ENCODE assay signal across 1 cellular context in genomic region chr7:29795696-29796095, GRCh38.
TF ChIP-seq lines count a peak whose summit lies in the region.

No MANE protein-coding gene starts in this region.

TF ChIP-seq in K562, 482 proteins besides CTCF, POLR2A, EP300 and RAD21 (continued from another document and continues in another):
- TF ChIP-seq, protein P1, sequence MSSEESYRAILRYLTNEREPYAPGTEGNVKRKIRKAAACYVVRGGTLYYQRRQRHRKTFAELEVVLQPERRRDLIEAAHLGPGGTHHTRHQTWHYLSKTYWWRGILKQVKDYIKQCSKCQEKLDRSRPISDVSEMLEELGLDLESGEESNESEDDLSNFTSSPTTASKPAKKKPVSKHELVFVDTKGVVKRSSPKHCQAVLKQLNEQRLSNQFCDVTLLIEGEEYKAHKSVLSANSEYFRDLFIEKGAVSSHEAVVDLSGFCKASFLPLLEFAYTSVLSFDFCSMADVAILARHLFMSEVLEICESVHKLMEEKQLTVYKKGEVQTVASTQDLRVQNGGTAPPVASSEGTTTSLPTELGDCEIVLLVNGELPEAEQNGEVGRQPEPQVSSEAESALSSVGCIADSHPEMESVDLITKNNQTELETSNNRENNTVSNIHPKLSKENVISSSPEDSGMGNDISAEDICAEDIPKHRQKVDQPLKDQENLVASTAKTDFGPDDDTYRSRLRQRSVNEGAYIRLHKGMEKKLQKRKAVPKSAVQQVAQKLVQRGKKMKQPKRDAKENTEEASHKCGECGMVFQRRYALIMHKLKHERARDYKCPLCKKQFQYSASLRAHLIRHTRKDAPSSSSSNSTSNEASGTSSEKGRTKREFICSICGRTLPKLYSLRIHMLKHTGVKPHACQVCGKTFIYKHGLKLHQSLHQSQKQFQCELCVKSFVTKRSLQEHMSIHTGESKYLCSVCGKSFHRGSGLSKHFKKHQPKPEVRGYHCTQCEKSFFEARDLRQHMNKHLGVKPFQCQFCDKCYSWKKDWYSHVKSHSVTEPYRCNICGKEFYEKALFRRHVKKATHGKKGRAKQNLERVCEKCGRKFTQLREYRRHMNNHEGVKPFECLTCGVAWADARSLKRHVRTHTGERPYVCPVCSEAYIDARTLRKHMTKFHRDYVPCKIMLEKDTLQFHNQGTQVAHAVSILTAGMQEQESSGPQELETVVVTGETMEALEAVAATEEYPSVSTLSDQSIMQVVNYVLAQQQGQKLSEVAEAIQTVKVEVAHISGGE (CRISPR knock-in tag; IDR thresholded peaks at IDR 0.05), result 0 out of 6 replicates have a peak, but pooled peaks of 1 of the 3 experiments have one; percentile 40
- TF ChIP-seq PKNOX1 (IDR thresholded peaks at IDR 0.05) (peak; percentile 74), MITF (IDR thresholded peaks at IDR 0.05) (peak; percentile 66; the same call in 1 of the 2 replicates), DPF2 (IDR thresholded peaks at IDR 0.05) (peak; percentile 31; the same call in 1 of the 2 replicates), ELF4 (CRISPR knock-in tag; IDR thresholded peaks at IDR 0.05) (peak; percentile 58; the same call in 1 of the 2 replicates), CTBP1 (IDR thresholded peaks at IDR 0.05; ENCODE audit: borderline replicate concordance) (peak; percentile 87), CXXC5 (CRISPR knock-in tag; IDR thresholded peaks at IDR 0.05) (peak; percentile 46), FOXA3 (CRISPR knock-in tag; conservative IDR thresholded peaks at IDR 0.05 in 1 of 2, IDR thresholded peaks at IDR 0.05 in 1 of 2) (peak in 1 of 2 experiments; percentile 62; a peak in 2 of 4 replicates), GTF2E2 (tag; IDR thresholded peaks at IDR 0.05) (no peak), ZBTB1 (CRISPR knock-in tag; IDR thresholded peaks at IDR 0.05; ENCODE audit: borderline replicate concordance, low read depth) (no peak), SAFB (IDR thresholded peaks at IDR 0.05; ENCODE audit: borderline replicate concordance, low read depth, low read length) (no peak), ZZZ3 (IDR thresholded peaks at IDR 0.05) (no peak), SMARCA4 (IDR thresholded peaks at IDR 0.05) (peak; percentile 16; the same call in 1 of the 2 replicates), NCOA1 (IDR thresholded peaks at IDR 0.05; ENCODE audit: low read depth) (no peak), PHF21A (IDR thresholded peaks at IDR 0.05; ENCODE audit: borderline replicate concordance, low read depth) (no peak), CHD1 (IDR thresholded peaks at IDR 0.05; ENCODE audit: low read length) (no peak), ELF1 (tag; IDR thresholded peaks at IDR 0.05) (no peak), MTA1 (IDR thresholded peaks at IDR 0.05; ENCODE audit: borderline replicate concordance) (no peak), CBFA2T3 (IDR thresholded peaks at IDR 0.05) (peak; percentile 87), SAP30 (IDR thresholded peaks at IDR 0.05; ENCODE audit: borderline replicate concordance, insufficient read depth, low read depth, low read length, poor library complexity, severe bottlenecking) (no peak), TCF3 (CRISPR knock-in tag; IDR thresholded peaks at IDR 0.05) (peak; percentile 84), TEAD4 (IDR thresholded peaks at IDR 0.05; ENCODE audit: low read length) (peak; percentile 64), TEAD4 (CRISPR knock-in tag; IDR thresholded peaks at IDR 0.05; ENCODE audit: borderline replicate concordance) (no peak), GMEB1 (CRISPR knock-in tag; IDR thresholded peaks at IDR 0.05) (no peak), ZEB2 (IDR thresholded peaks at IDR 0.05) (peak; percentile 70; the same call in 1 of the 2 replicates), JUND (IDR thresholded peaks at IDR 0.05; ENCODE audit: borderline replicate concordance, low read depth, low read length) (peak; percentile 46; the same call in 1 of the 2 replicates), JUND (tag; IDR thresholded peaks at IDR 0.05; ENCODE audit: borderline replicate concordance, low read depth, low read length) (peak; percentile 67; the same call in 1 of the 3 replicates), CTCFL (IDR thresholded peaks at IDR 0.05; ENCODE audit: borderline replicate concordance, insufficient read depth, low read depth, low read length, poor library complexity, severe bottlenecking) (no peak), PRMT5 (CRISPR knock-in tag; IDR thresholded peaks at IDR 0.05) (no peak), FOSL1 (tag; conservative IDR thresholded peaks at IDR 0.05) (peak; percentile 23; the same call in 1 of the 2 replicates), RBFOX2 (IDR thresholded peaks at IDR 0.05; ENCODE audit: low read depth, low read length) (no peak), ETV5 (CRISPR knock-in tag; IDR thresholded peaks at IDR 0.05; ENCODE audit: low read depth) (no peak), MAZ (CRISPR knock-in tag; conservative IDR thresholded peaks at IDR 0.05 in 1 of 2, IDR thresholded peaks at IDR 0.05 in 1 of 2) (peak in 1 of 2 experiments; percentile 39; a peak in 1 of 4 replicates), TEAD1 (CRISPR knock-in tag; IDR thresholded peaks at IDR 0.05) (peak in 1 of 2 experiments; percentile 71; a peak in 1 of 4 replicates), ZBTB26 (CRISPR knock-in tag; IDR thresholded peaks at IDR 0.05) (no peak)
- TF ChIP-seq, protein P2, sequence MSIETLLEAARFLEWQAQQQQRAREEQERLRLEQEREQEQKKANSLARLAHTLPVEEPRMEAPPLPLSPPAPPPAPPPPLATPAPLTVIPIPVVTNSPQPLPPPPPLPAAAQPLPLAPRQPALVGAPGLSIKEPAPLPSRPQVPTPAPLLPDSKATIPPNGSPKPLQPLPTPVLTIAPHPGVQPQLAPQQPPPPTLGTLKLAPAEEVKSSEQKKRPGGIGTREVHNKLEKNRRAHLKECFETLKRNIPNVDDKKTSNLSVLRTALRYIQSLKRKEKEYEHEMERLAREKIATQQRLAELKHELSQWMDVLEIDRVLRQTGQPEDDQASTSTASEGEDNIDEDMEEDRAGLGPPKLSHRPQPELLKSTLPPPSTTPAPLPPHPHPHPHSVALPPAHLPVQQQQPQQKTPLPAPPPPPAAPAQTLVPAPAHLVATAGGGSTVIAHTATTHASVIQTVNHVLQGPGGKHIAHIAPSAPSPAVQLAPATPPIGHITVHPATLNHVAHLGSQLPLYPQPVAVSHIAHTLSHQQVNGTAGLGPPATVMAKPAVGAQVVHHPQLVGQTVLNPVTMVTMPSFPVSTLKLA (conservative IDR thresholded peaks at IDR 0.05), result no peak
- TF ChIP-seq, protein P3, sequence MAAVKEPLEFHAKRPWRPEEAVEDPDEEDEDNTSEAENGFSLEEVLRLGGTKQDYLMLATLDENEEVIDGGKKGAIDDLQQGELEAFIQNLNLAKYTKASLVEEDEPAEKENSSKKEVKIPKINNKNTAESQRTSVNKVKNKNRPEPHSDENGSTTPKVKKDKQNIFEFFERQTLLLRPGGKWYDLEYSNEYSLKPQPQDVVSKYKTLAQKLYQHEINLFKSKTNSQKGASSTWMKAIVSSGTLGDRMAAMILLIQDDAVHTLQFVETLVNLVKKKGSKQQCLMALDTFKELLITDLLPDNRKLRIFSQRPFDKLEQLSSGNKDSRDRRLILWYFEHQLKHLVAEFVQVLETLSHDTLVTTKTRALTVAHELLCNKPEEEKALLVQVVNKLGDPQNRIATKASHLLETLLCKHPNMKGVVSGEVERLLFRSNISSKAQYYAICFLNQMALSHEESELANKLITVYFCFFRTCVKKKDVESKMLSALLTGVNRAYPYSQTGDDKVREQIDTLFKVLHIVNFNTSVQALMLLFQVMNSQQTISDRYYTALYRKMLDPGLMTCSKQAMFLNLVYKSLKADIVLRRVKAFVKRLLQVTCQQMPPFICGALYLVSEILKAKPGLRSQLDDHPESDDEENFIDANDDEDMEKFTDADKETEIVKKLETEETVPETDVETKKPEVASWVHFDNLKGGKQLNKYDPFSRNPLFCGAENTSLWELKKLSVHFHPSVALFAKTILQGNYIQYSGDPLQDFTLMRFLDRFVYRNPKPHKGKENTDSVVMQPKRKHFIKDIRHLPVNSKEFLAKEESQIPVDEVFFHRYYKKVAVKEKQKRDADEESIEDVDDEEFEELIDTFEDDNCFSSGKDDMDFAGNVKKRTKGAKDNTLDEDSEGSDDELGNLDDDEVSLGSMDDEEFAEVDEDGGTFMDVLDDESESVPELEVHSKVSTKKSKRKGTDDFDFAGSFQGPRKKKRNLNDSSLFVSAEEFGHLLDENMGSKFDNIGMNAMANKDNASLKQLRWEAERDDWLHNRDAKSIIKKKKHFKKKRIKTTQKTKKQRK (IDR thresholded peaks at IDR 0.05; ENCODE audit: borderline replicate concordance, low read depth, low read length), result no peak
- TF ChIP-seq, protein P4, sequence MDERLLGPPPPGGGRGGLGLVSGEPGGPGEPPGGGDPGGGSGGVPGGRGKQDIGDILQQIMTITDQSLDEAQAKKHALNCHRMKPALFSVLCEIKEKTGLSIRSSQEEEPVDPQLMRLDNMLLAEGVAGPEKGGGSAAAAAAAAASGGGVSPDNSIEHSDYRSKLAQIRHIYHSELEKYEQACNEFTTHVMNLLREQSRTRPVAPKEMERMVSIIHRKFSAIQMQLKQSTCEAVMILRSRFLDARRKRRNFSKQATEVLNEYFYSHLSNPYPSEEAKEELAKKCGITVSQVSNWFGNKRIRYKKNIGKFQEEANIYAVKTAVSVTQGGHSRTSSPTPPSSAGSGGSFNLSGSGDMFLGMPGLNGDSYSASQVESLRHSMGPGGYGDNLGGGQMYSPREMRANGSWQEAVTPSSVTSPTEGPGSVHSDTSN (CRISPR knock-in tag; IDR thresholded peaks at IDR 0.05; ENCODE audit: low read depth), result peak; percentile 33; the same call in 1 of the 2 replicates
- TF ChIP-seq, protein P4 (tag; conservative IDR thresholded peaks at IDR 0.05; ENCODE audit: low read depth), result peak; percentile 77
